Comparison of ENCODE assay signal across 1 cellular context in the genomic region with DNA sequence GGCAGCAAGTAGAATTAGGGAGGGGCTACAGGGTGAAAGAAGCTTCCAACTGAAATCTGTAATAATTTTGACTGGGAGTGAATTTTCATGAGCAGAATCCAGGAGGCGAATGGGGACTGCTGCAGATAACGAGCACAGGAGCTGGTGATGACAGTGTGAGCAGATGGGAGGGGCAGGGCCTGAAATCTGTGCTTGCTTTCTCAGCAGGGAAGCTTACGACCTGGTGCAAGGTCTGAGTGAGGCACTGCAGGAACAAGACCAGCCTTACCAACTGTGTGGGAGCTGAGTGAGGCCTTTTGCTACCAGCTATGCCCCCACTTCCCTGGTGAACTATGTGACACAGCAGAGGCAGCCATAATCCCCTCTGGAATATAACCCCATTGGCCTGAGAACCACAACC.
TF ChIP-seq lines count a peak whose summit lies in the region.

No MANE protein-coding gene starts in this region.

TF ChIP-seq in WTC11, 78 proteins besides CTCF, POLR2A, EP300 and RAD21 (continued from another document):
- TF ChIP-seq, protein P1, sequence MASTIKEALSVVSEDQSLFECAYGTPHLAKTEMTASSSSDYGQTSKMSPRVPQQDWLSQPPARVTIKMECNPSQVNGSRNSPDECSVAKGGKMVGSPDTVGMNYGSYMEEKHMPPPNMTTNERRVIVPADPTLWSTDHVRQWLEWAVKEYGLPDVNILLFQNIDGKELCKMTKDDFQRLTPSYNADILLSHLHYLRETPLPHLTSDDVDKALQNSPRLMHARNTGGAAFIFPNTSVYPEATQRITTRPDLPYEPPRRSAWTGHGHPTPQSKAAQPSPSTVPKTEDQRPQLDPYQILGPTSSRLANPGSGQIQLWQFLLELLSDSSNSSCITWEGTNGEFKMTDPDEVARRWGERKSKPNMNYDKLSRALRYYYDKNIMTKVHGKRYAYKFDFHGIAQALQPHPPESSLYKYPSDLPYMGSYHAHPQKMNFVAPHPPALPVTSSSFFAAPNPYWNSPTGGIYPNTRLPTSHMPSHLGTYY (CRISPR knock-in tag; IDR thresholded peaks at IDR 0.05): no peak
- TF ChIP-seq, protein P2, sequence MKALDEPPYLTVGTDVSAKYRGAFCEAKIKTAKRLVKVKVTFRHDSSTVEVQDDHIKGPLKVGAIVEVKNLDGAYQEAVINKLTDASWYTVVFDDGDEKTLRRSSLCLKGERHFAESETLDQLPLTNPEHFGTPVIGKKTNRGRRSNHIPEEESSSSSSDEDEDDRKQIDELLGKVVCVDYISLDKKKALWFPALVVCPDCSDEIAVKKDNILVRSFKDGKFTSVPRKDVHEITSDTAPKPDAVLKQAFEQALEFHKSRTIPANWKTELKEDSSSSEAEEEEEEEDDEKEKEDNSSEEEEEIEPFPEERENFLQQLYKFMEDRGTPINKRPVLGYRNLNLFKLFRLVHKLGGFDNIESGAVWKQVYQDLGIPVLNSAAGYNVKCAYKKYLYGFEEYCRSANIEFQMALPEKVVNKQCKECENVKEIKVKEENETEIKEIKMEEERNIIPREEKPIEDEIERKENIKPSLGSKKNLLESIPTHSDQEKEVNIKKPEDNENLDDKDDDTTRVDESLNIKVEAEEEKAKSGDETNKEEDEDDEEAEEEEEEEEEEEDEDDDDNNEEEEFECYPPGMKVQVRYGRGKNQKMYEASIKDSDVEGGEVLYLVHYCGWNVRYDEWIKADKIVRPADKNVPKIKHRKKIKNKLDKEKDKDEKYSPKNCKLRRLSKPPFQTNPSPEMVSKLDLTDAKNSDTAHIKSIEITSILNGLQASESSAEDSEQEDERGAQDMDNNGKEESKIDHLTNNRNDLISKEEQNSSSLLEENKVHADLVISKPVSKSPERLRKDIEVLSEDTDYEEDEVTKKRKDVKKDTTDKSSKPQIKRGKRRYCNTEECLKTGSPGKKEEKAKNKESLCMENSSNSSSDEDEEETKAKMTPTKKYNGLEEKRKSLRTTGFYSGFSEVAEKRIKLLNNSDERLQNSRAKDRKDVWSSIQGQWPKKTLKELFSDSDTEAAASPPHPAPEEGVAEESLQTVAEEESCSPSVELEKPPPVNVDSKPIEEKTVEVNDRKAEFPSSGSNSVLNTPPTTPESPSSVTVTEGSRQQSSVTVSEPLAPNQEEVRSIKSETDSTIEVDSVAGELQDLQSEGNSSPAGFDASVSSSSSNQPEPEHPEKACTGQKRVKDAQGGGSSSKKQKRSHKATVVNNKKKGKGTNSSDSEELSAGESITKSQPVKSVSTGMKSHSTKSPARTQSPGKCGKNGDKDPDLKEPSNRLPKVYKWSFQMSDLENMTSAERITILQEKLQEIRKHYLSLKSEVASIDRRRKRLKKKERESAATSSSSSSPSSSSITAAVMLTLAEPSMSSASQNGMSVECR (CRISPR knock-in tag; IDR thresholded peaks at IDR 0.05; ENCODE audit: borderline replicate concordance): no peak
- TF ChIP-seq, protein P3, sequence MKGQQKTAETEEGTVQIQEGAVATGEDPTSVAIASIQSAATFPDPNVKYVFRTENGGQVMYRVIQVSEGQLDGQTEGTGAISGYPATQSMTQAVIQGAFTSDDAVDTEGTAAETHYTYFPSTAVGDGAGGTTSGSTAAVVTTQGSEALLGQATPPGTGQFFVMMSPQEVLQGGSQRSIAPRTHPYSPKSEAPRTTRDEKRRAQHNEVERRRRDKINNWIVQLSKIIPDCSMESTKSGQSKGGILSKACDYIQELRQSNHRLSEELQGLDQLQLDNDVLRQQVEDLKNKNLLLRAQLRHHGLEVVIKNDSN (CRISPR knock-in tag; IDR thresholded peaks at IDR 0.05): no peak
TF ChIP-seq in WTC11: peak in this region for 0.
